32 cellular contexts compared by ENCODE assay signal in genomic region chr17:75523647-75524046, GRCh38.
"Had no signal": no experiment of that assay in that cellular context is flagged by ENCODE, and none has a peak within 500 bp of the region (broad histone marks: within the 10 kb centered on the region; RNA-seq: fewer than 3 reads in every experiment).

No MANE protein-coding gene starts in this region.

- H3K9me3 ChIP-seq: esophagus muscularis mucosa, heart left ventricle, left lung, lower lobe of right lung, pancreas, prostate gland, thoracic aorta, uterus had no signal

- ATAC-seq: foreskin keratinocyte; heart left ventricle; left lung; lower lobe of right lung; naive thymus-derived CD8-positive, alpha-beta T cell; pancreas had no signal

- H3K4me1 ChIP-seq: foreskin keratinocyte had no signal

- H3K27me3 Mint-ChIP-seq: activated CD4-positive, alpha-beta memory T cell treated with anti-CD3 and anti-CD28 coated beads for 36 hours; activated naive CD4-positive, alpha-beta T cell treated with anti-CD3 and anti-CD28 coated beads, Interleukin-2, amount 50 U/mL, for 24 hours; activated T-cell treated with anti-CD3 and anti-CD28 coated beads, Interleukin-2, amount 50 U/mL, for 24 hours; naive thymus-derived CD8-positive, alpha-beta T cell had no signal

- H3K9me3 Mint-ChIP-seq: activated CD4-positive, alpha-beta memory T cell treated with anti-CD3 and anti-CD28 coated beads for 36 hours; activated CD4-positive, alpha-beta T cell treated with anti-CD3 and anti-CD28 coated beads, Interleukin-2, amount 10 ng/mL, durations not matched to agents 24 days and 14 days; activated naive CD4-positive, alpha-beta T cell treated with anti-CD3 and anti-CD28 coated beads, Interleukin-2, amount 50 U/mL, for 24 hours; activated T-cell treated with anti-CD3 and anti-CD28 coated beads, Interleukin-2, amount 50 U/mL, for 24 hours; naive thymus-derived CD8-positive, alpha-beta T cell; stimulated activated naive CD8-positive, alpha-beta T cell treated with anti-CD3 and anti-CD28 coated beads, Interleukin-15, Interleukin-2, amounts not matched to agents 100 ng/mL and 50 ng/mL, for 24 hours had no signal

- DNase-seq: activated CD4-positive, alpha-beta memory T cell treated with anti-CD3 and anti-CD28 coated beads for 36 hours; activated CD4-positive, alpha-beta T cell treated with anti-CD3 and anti-CD28 coated beads, Interleukin-2, amount 10 ng/mL, durations not matched to agents 24 days and 14 days; activated CD4-positive, CD25-positive, alpha-beta regulatory T cell treated with anti-CD3 and anti-CD28 coated beads, Interleukin-2, amount 50 U/mL, for 72 hours; activated CD8-positive, alpha-beta memory T cell treated with anti-CD3 and anti-CD28 coated beads, Interleukin-2, amount 50 U/mL, for 48 hours; activated gamma-delta T cell; activated T-cell treated with anti-CD3 and anti-CD28 coated beads, Interleukin-2, amount 50 U/mL, for 24 hours; anterior cingulate cortex; dermis blood vessel endothelial cell; effector CD4-positive, alpha-beta T cell; foreskin keratinocyte; heart left ventricle; hypothalamus; kidney glomerular epithelial cell; mesenchymal stem cell; naive thymus-derived CD8-positive, alpha-beta T cell; nucleus accumbens; retina; stimulated activated CD4-positive, alpha-beta T cell treated with anti-CD3 and anti-CD28 coated beads, Interleukin-12 subunit alpha, Interleukin-12 subunit beta, amount 100 ng/mL, for 4 hours; stimulated activated CD4-positive, alpha-beta T cell treated with anti-CD3 and anti-CD28 coated beads, Interleukin-4, amount 100 ng/mL, for 1 hour; T-helper 9 cell; trophoblast cell; uterus; WERI-Rb-1 had no signal

- H3K4me3 ChIP-seq: skin epidermis, thoracic aorta, uterus had no signal

- H3K36me3 ChIP-seq: prostate gland, thoracic aorta, uterus had no signal

- H3K27ac Mint-ChIP-seq: activated CD4-positive, alpha-beta memory T cell treated with anti-CD3 and anti-CD28 coated beads for 36 hours; activated CD4-positive, alpha-beta T cell treated with anti-CD3 and anti-CD28 coated beads, Interleukin-2, amount 10 ng/mL, durations not matched to agents 24 days and 14 days; activated naive CD4-positive, alpha-beta T cell treated with anti-CD3 and anti-CD28 coated beads, Interleukin-2, amount 50 U/mL, for 24 hours; activated T-cell treated with anti-CD3 and anti-CD28 coated beads, Interleukin-2, amount 50 U/mL, for 24 hours; stimulated activated naive CD8-positive, alpha-beta T cell treated with anti-CD3 and anti-CD28 coated beads, Interleukin-15, Interleukin-2, amounts not matched to agents 100 ng/mL and 50 ng/mL, for 24 hours had no signal

- H3K27me3 ChIP-seq: esophagus muscularis mucosa, foreskin keratinocyte, pancreas, uterus had no signal

- H3K4me3 Mint-ChIP-seq: activated CD4-positive, alpha-beta memory T cell treated with anti-CD3 and anti-CD28 coated beads for 36 hours; activated T-cell treated with anti-CD3 and anti-CD28 coated beads, Interleukin-2, amount 50 U/mL, for 24 hours; stimulated activated naive CD8-positive, alpha-beta T cell treated with anti-CD3 and anti-CD28 coated beads, Interleukin-15, Interleukin-2, amounts not matched to agents 100 ng/mL and 50 ng/mL, for 24 hours had no signal

- H3K27ac ChIP-seq: foreskin keratinocyte had no signal
